In genomic region chr7:137882261-137882668, GRCh38 we compare ENCODE assay signal across 8 cellular contexts.
DNase-seq lines count a peak whose midpoint lies in the region; ATAC-seq and TF ChIP-seq lines count a peak whose summit lies in the region.

No MANE protein-coding gene starts in this region.

- no peak for DNase-seq in activated T-cell treated with anti-CD3 and anti-CD28 coated beads, Interleukin-2, amount 50 U/mL, for 24 hours
- DNase-seq in activated T-cell treated with anti-CD3 and anti-CD28 coated beads, Interleukin-2, amount 50 U/mL, for 1 hour, result no peak
- DNase-seq in MV-4-11 (lab: John Stamatoyannopoulos, UW) (peak; percentile 37), epithelial cell of prostate (ENCODE audit: low read depth, low spot score) (peak; percentile 85), stromal cell of bone marrow (ENCODE audit: low read depth) (peak; percentile 95), nephron progenitor cell (no peak), epidermal melanocyte (ENCODE audit: insufficient read length, low spot score) (no peak)

- H3K36me3 Mint-ChIP-seq in activated T-cell treated with anti-CD3 and anti-CD28 coated beads, Interleukin-2, amount 50 U/mL, for 24 hours (ENCODE audit: low read depth), result peaks cover 90% of the 10 kb centered on the region
- H3K36me3 Mint-ChIP-seq in nephron progenitor cell (ENCODE audit: low read depth), result peaks cover 98% of the 10 kb centered on the region

- peaks cover 17% of the 10 kb centered on the region for H3K4me1 Mint-ChIP-seq in activated T-cell treated with anti-CD3 and anti-CD28 coated beads, Interleukin-2, amount 50 U/mL, for 24 hours (ENCODE audit: low read depth)
- peaks cover 38% of the 10 kb centered on the region for H3K4me1 Mint-ChIP-seq in nephron progenitor cell

- peak overlapping the region; percentile 81 for H3K27ac ChIP-seq in epithelial cell of prostate

- peak overlapping the region; percentile 71 for H3K27ac Mint-ChIP-seq in activated T-cell treated with anti-CD3 and anti-CD28 coated beads, Interleukin-2, amount 50 U/mL, for 24 hours
- no peak overlapping the region for H3K27ac Mint-ChIP-seq in nephron progenitor cell

- H3K27me3 Mint-ChIP-seq in activated T-cell treated with anti-CD3 and anti-CD28 coated beads, Interleukin-2, amount 50 U/mL, for 24 hours, result no peaks in the 10 kb centered on the region
- H3K27me3 Mint-ChIP-seq in nephron progenitor cell (ENCODE audit: low read depth, poor library complexity), result no peaks in the 10 kb centered on the region

- no peak overlapping the region for H3K4me3 Mint-ChIP-seq in activated T-cell treated with anti-CD3 and anti-CD28 coated beads, Interleukin-2, amount 50 U/mL, for 24 hours
- H3K4me3 Mint-ChIP-seq in nephron progenitor cell, result no peak overlapping the region

- peak; percentile 79 for ATAC-seq in HG02571 (IDR thresholded peaks at IDR 0.05; ENCODE audit: unreplicated experiment)

- TF ChIP-seq CTCF in nephron progenitor cell (IDR thresholded peaks at IDR 0.05), result no peak

- H3K9me3 Mint-ChIP-seq in activated T-cell treated with anti-CD3 and anti-CD28 coated beads, Interleukin-2, amount 50 U/mL, for 24 hours, result no peaks in the 10 kb centered on the region
- H3K9me3 Mint-ChIP-seq in nephron progenitor cell, result peaks cover 29% of the 10 kb centered on the region

Comparison
In these comparisons a context has a peak if more than half of its experiments do, and no peak if none do; other contexts are left out.
1. DNase-seq: peak in MV-4-11 (single experiment), epithelial cell of prostate (single experiment) and stromal cell of bone marrow (single experiment); none in activated T-cell treated with anti-CD3 and anti-CD28 coated beads, Interleukin-2, amount 50 U/mL, for 24 hours (single experiment), activated T-cell treated with anti-CD3 and anti-CD28 coated beads, Interleukin-2, amount 50 U/mL, for 1 hour (single experiment), nephron progenitor cell (single experiment) and epidermal melanocyte (single experiment).